8 cellular contexts compared by ENCODE assay signal in the genomic region with DNA sequence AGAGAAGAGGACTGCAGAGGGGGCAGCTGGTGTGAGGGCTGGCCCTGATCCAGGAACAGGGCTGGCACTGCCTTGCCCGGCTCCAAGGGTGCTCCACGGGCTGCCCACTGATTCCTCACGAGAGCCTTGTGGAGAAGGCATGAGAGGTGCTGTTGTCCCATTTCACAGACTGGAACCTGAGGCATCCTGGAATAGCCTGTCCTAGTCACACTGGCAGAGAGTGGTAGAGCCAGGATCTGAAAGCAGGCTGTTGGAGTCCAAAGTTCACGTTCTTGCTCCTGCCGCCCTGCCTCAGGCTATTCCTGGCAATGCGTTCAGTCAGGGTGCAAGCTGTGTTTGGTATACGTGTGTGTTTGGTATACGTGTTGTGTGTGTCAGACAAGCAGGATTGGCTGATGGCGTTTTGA. TPM values are rescaled to one million over a fixed set of nuclear protein-coding genes. Genes with fewer than 3 reads are reported as not detected.
DNase-seq lines count a peak whose midpoint lies in the region; ATAC-seq and TF ChIP-seq lines count a peak whose summit lies in the region.

No MANE protein-coding gene starts in this region.

- CTCF ChIA-PET in WTC11 (lab: Charles Lee), result interaction anchor here (1.6 to 2.3 kb wide), 2 partner anchors 12 to 13 kb away, joined by 3 to 8 read pairs; no protein-coding TSS in a partner anchor

- no peak for TF ChIP-seq CTCF in WTC11 (IDR thresholded peaks at IDR 0.05)
- no peak for TF ChIP-seq CTCF in glutamatergic neuron (IDR thresholded peaks at IDR 0.05; ENCODE audit: partially characterized antibody, unreplicated experiment)
- TF ChIP-seq CTCF in omental fat pad (IDR thresholded peaks at IDR 0.05), result no peak

- H3K4me3 Mint-ChIP-seq in activated naive CD4-positive, alpha-beta T cell treated with anti-CD3 and anti-CD28 coated beads, Interleukin-2, amount 50 U/mL, for 24 hours, result peak overlapping the region; percentile 92
- H3K4me3 Mint-ChIP-seq in WTC11 (peak overlapping the region; percentile 85), glutamatergic neuron (ENCODE audit: unreplicated experiment) (peak overlapping the region; percentile 93)
- H3K4me3 Mint-ChIP-seq in stimulated activated naive B cell treated with anti-CD40 and anti-IgM and Interleukin-4, amounts not matched to agents 10 μg/mL and 1 μg/mL and 100 μg/mL, for 72 hours, result peak overlapping the region; percentile 83 to 88

- ATAC-seq in WTC11 (no peak), omental fat pad (ENCODE audit: low FRiP score) (no peak), GM19023 (IDR thresholded peaks at IDR 0.05; ENCODE audit: unreplicated experiment) (no peak)
- ATAC-seq in stimulated activated naive B cell treated with anti-CD40 and anti-IgM and Interleukin-4, amounts not matched to agents 10 μg/mL and 1 μg/mL and 100 μg/mL, for 72 hours (replicated peaks), result no peak

- H3K4me1 Mint-ChIP-seq in activated naive CD4-positive, alpha-beta T cell treated with anti-CD3 and anti-CD28 coated beads, Interleukin-2, amount 50 U/mL, for 24 hours, result peaks cover 36% of the 10 kb centered on the region
- peaks cover 17% of the 10 kb centered on the region for H3K4me1 Mint-ChIP-seq in WTC11
- H3K4me1 Mint-ChIP-seq in glutamatergic neuron (ENCODE audit: low read depth, unreplicated experiment), result peaks cover 12% of the 10 kb centered on the region
- peaks cover 32 to 53% of the 10 kb centered on the region in 2 donors for H3K4me1 Mint-ChIP-seq in stimulated activated naive B cell treated with anti-CD40 and anti-IgM and Interleukin-4, amounts not matched to agents 10 μg/mL and 1 μg/mL and 100 μg/mL, for 72 hours

- no peaks in the 10 kb centered on the region for H3K9me3 Mint-ChIP-seq in activated naive CD4-positive, alpha-beta T cell treated with anti-CD3 and anti-CD28 coated beads, Interleukin-2, amount 50 U/mL, for 24 hours
- H3K9me3 Mint-ChIP-seq in WTC11 (no peaks in the 10 kb centered on the region), glutamatergic neuron (ENCODE audit: unreplicated experiment) (peaks cover 4% of the 10 kb centered on the region)
- no peaks in the 10 kb centered on the region for H3K9me3 Mint-ChIP-seq in stimulated activated naive B cell treated with anti-CD40 and anti-IgM and Interleukin-4, amounts not matched to agents 10 μg/mL and 1 μg/mL and 100 μg/mL, for 72 hours

- H3K27ac Mint-ChIP-seq in activated naive CD4-positive, alpha-beta T cell treated with anti-CD3 and anti-CD28 coated beads, Interleukin-2, amount 50 U/mL, for 24 hours, result peak overlapping the region; percentile 55
- H3K27ac Mint-ChIP-seq in WTC11, result no peak overlapping the region; the same call in 1 of the 2 replicates
- no peak overlapping the region for H3K27ac Mint-ChIP-seq in glutamatergic neuron (ENCODE audit: unreplicated experiment)
- H3K27ac Mint-ChIP-seq in stimulated activated naive B cell treated with anti-CD40 and anti-IgM and Interleukin-4, amounts not matched to agents 10 μg/mL and 1 μg/mL and 100 μg/mL, for 72 hours, result no peak overlapping the region

- H3K36me3 Mint-ChIP-seq in activated naive CD4-positive, alpha-beta T cell treated with anti-CD3 and anti-CD28 coated beads, Interleukin-2, amount 50 U/mL, for 24 hours, result peaks cover 1% of the 10 kb centered on the region
- H3K36me3 Mint-ChIP-seq in WTC11 (peaks cover 22% of the 10 kb centered on the region), glutamatergic neuron (ENCODE audit: unreplicated experiment) (no peaks in the 10 kb centered on the region)
- peaks cover 28 to 39% of the 10 kb centered on the region in 2 donors for H3K36me3 Mint-ChIP-seq in stimulated activated naive B cell treated with anti-CD40 and anti-IgM and Interleukin-4, amounts not matched to agents 10 μg/mL and 1 μg/mL and 100 μg/mL, for 72 hours

- no peaks in the 10 kb centered on the region for H3K27me3 Mint-ChIP-seq in activated naive CD4-positive, alpha-beta T cell treated with anti-CD3 and anti-CD28 coated beads, Interleukin-2, amount 50 U/mL, for 24 hours
- H3K27me3 Mint-ChIP-seq in WTC11 (ENCODE audit: low read depth) (no peaks in the 10 kb centered on the region), glutamatergic neuron (ENCODE audit: unreplicated experiment) (peaks cover 4% of the 10 kb centered on the region)
- no peaks in the 10 kb centered on the region for H3K27me3 Mint-ChIP-seq in stimulated activated naive B cell treated with anti-CD40 and anti-IgM and Interleukin-4, amounts not matched to agents 10 μg/mL and 1 μg/mL and 100 μg/mL, for 72 hours

- no peak for DNase-seq in activated naive CD4-positive, alpha-beta T cell treated with anti-CD3 and anti-CD28 coated beads, Interleukin-2, amount 50 U/mL, for 16 hours
- DNase-seq in WTC11 (ENCODE audit: low spot score), result no peak
- no peak for DNase-seq in glutamatergic neuron
- DNase-seq in stimulated activated naive B cell treated with anti-CD40 and anti-IgM and Interleukin-4, amounts not matched to agents 10 μg/mL and 1 μg/mL and 100 μg/mL, for 72 hours, result no peak
- no peak for DNase-seq in NCI-H2107 (lab: John Stamatoyannopoulos, UW)
- no peak for DNase-seq in omental fat pad (ENCODE audit: low spot score)

- POLR2A ChIA-PET in WTC11 (lab: Charles Lee), result no interaction called here

TF ChIP-seq in WTC11, 78 proteins besides CTCF, POLR2A, EP300 and RAD21:
- no peak for TF ChIP-seq ZNF423 (CRISPR knock-in tag; IDR thresholded peaks at IDR 0.05)
- TF ChIP-seq TP53 (CRISPR knock-in tag; IDR thresholded peaks at IDR 0.05), result no peak
- TF ChIP-seq NR1H2 (CRISPR knock-in tag; IDR thresholded peaks at IDR 0.05), result no peak
- no peak for TF ChIP-seq TEAD4 (CRISPR knock-in tag; IDR thresholded peaks at IDR 0.05)
- TF ChIP-seq TCF7 (CRISPR knock-in tag; IDR thresholded peaks at IDR 0.05; ENCODE audit: low read depth), result no peak
- no peak for TF ChIP-seq NFATC4 (CRISPR knock-in tag; IDR thresholded peaks at IDR 0.05)
- TF ChIP-seq, protein P1, sequence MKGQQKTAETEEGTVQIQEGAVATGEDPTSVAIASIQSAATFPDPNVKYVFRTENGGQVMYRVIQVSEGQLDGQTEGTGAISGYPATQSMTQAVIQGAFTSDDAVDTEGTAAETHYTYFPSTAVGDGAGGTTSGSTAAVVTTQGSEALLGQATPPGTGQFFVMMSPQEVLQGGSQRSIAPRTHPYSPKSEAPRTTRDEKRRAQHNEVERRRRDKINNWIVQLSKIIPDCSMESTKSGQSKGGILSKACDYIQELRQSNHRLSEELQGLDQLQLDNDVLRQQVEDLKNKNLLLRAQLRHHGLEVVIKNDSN (CRISPR knock-in tag; IDR thresholded peaks at IDR 0.05), result no peak
- TF ChIP-seq ETV6 (CRISPR knock-in tag; IDR thresholded peaks at IDR 0.05), result no peak
- no peak for TF ChIP-seq EMX1 (CRISPR knock-in tag; IDR thresholded peaks at IDR 0.05)
- TF ChIP-seq, protein P2, sequence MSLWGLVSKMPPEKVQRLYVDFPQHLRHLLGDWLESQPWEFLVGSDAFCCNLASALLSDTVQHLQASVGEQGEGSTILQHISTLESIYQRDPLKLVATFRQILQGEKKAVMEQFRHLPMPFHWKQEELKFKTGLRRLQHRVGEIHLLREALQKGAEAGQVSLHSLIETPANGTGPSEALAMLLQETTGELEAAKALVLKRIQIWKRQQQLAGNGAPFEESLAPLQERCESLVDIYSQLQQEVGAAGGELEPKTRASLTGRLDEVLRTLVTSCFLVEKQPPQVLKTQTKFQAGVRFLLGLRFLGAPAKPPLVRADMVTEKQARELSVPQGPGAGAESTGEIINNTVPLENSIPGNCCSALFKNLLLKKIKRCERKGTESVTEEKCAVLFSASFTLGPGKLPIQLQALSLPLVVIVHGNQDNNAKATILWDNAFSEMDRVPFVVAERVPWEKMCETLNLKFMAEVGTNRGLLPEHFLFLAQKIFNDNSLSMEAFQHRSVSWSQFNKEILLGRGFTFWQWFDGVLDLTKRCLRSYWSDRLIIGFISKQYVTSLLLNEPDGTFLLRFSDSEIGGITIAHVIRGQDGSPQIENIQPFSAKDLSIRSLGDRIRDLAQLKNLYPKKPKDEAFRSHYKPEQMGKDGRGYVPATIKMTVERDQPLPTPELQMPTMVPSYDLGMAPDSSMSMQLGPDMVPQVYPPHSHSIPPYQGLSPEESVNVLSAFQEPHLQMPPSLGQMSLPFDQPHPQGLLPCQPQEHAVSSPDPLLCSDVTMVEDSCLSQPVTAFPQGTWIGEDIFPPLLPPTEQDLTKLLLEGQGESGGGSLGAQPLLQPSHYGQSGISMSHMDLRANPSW (CRISPR knock-in tag; conservative IDR thresholded peaks at IDR 0.05; ENCODE audit: low read depth), result no peak
- TF ChIP-seq FOXK1 (CRISPR knock-in tag; IDR thresholded peaks at IDR 0.05), result no peak

RNA-seq across cellular contexts. Expression of a gene that starts 1.8 kb away (rescaled TPM):
- total RNA-seq in WTC11 (2021) (72.1 to 80.4 TPM (median 79.8 TPM) in 3 replicates), glutamatergic neuron (ENCODE audit: unreplicated experiment) (93.0 TPM), omental fat pad (10 to 100 TPM; 59.4 to 91.7 (median 72.7) TPM)

RNA-seq across cellular contexts. Expression of a gene that starts 2.1 kb away (rescaled TPM):
- total RNA-seq in WTC11 (2021) (14.5 to 19.7 TPM (median 18.5 TPM) in 3 replicates), glutamatergic neuron (ENCODE audit: unreplicated experiment) (10.8 TPM), omental fat pad (1 to 10 TPM; 4.0 to 9.1 (median 6.4) TPM)

RNA-seq across cellular contexts. Expression of a gene that starts 18.9 kb away (rescaled TPM):
- total RNA-seq in WTC11 (2021) (28.6 to 31.7 TPM (median 29.3 TPM) in 3 replicates), glutamatergic neuron (ENCODE audit: unreplicated experiment) (14.0 TPM), omental fat pad (10 to 100 TPM; 20.8 to 33.3 (median 23.9) TPM)
